In the genomic region with DNA sequence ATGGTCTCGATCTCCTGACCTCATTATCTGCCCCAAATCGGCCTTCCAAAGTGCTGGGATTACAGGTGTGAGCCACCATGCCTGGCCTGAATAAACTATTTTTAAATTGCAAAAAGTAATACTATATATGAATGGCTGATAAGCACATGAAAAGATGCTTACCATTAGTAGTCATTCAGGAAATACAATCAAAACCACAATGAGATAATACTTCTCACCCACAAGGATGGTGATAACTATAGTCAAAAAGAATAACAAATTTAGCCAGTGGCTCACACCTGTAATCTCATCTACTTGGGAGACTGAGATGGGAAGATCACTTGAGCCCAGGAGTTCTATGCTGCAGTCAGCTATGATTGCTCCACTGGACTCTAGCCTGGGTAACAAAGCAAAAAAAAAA, we compare ENCODE assay signal across 17 cellular contexts. TPM values are rescaled to one million over a fixed set of nuclear protein-coding genes. Genes with fewer than 3 reads are reported as not detected.
DNase-seq lines count a peak whose midpoint lies in the region; ATAC-seq and TF ChIP-seq lines count a peak whose summit lies in the region.
"Had no signal": no experiment of that assay in that cellular context is flagged by ENCODE, and none has a peak within 500 bp of the region (broad histone marks: within the 10 kb centered on the region; RNA-seq: fewer than 3 reads in every experiment).

No MANE protein-coding gene starts in this region.

- intact Hi-C loops in activated CD4-positive, alpha-beta memory T cell treated with anti-CD3 and anti-CD28 coated beads for 36 hours (cut with micrococcal nuclease) = loop anchor here (1.0 kb wide), 1 partner anchor 12 kb away; no protein-coding TSS in a partner anchor
- intact Hi-C loops in lower lobe of right lung (cut with DNase I) = no loop called here

- H3K9me3 ChIP-seq in lower lobe of right lung = no peaks in the 10 kb centered on the region
- H3K9me3 ChIP-seq: Caco-2 had no signal

- no peaks in the 10 kb centered on the region for H3K36me3 Mint-ChIP-seq in activated CD4-positive, alpha-beta memory T cell treated with anti-CD3 and anti-CD28 coated beads for 36 hours
- peaks cover 7% of the 10 kb centered on the region for H3K36me3 Mint-ChIP-seq in effector memory CD8-positive, alpha-beta T cell (ENCODE audit: insufficient read depth)

- POLR2A ChIA-PET in activated CD4-positive, alpha-beta memory T cell treated with anti-CD3 and anti-CD28 coated beads for 36 hours (lab: Charles Lee) = interaction anchor here (1.1 kb wide), 1 partner anchor 47 kb away, joined by 4 read pairs; no protein-coding TSS in a partner anchor

- H3K4me1 ChIP-seq in lower lobe of right lung = peaks cover 21% of the 10 kb centered on the region

- H3K4me1 Mint-ChIP-seq in stimulated activated naive CD8-positive, alpha-beta T cell treated with anti-CD3 and anti-CD28 coated beads, Interleukin-15, amount 100 ng/mL, for 72 hours = peaks cover 37% of the 10 kb centered on the region
- peaks cover 39% of the 10 kb centered on the region for H3K4me1 Mint-ChIP-seq in activated CD4-positive, alpha-beta memory T cell treated with anti-CD3 and anti-CD28 coated beads for 36 hours (ENCODE audit: low read depth)
- peaks cover 35 to 41% of the 10 kb centered on the region in 2 donors for H3K4me1 Mint-ChIP-seq in effector memory CD8-positive, alpha-beta T cell (ENCODE audit: low read depth in 2 of 2)

- no peaks in the 10 kb centered on the region for H3K9me3 Mint-ChIP-seq in stimulated activated naive CD8-positive, alpha-beta T cell treated with anti-CD3 and anti-CD28 coated beads, Interleukin-15, amount 100 ng/mL, for 72 hours
- no peaks in the 10 kb centered on the region for H3K9me3 Mint-ChIP-seq in activated CD4-positive, alpha-beta memory T cell treated with anti-CD3 and anti-CD28 coated beads for 36 hours
- no peaks in the 10 kb centered on the region for H3K9me3 Mint-ChIP-seq in effector memory CD8-positive, alpha-beta T cell

- H3K36me3 ChIP-seq in lower lobe of right lung = peaks cover 18% of the 10 kb centered on the region

- CTCF ChIA-PET in activated CD4-positive, alpha-beta memory T cell treated with anti-CD3 and anti-CD28 coated beads for 36 hours (lab: Charles Lee) = interaction anchor here (0.7 kb wide), 1 partner anchor 14 kb away, joined by 4 read pairs; no protein-coding TSS in a partner anchor

- H3K27ac Mint-ChIP-seq in stimulated activated naive CD8-positive, alpha-beta T cell treated with anti-CD3 and anti-CD28 coated beads, Interleukin-15, amount 100 ng/mL, for 72 hours = no peak overlapping the region
- peak overlapping the region; percentile 74 for H3K27ac Mint-ChIP-seq in activated CD4-positive, alpha-beta memory T cell treated with anti-CD3 and anti-CD28 coated beads for 36 hours
- peak overlapping the region; percentile 72 to 89 for H3K27ac Mint-ChIP-seq in effector memory CD8-positive, alpha-beta T cell

- TF ChIP-seq CTCF in lower lobe of right lung (IDR thresholded peaks at IDR 0.05) = no peak

- H3K4me3 ChIP-seq in lower lobe of right lung = no peak overlapping the region

- H3K27ac ChIP-seq in lower lobe of right lung = no peak overlapping the region

- H3K27me3 ChIP-seq in lower lobe of right lung (ENCODE audit: low read depth) = no peaks in the 10 kb centered on the region

- H3K27me3 Mint-ChIP-seq in stimulated activated naive CD8-positive, alpha-beta T cell treated with anti-CD3 and anti-CD28 coated beads, Interleukin-15, amount 100 ng/mL, for 72 hours = no peaks in the 10 kb centered on the region
- H3K27me3 Mint-ChIP-seq in activated CD4-positive, alpha-beta memory T cell treated with anti-CD3 and anti-CD28 coated beads for 36 hours = no peaks in the 10 kb centered on the region
- H3K27me3 Mint-ChIP-seq in effector memory CD8-positive, alpha-beta T cell = no peaks in the 10 kb centered on the region

- DNase-seq in stimulated activated naive CD8-positive, alpha-beta T cell treated with anti-CD3 and anti-CD28 coated beads, Interleukin-15, amount 100 ng/mL, for 72 hours = no peak
- no peak for DNase-seq in stimulated activated naive CD8-positive, alpha-beta T cell treated with anti-CD3 and anti-CD28 coated beads, Interleukin-15, Interleukin-2, amounts not matched to agents 100 U/mL and 50 U/mL, for 24 hours
- no peak for DNase-seq in activated CD4-positive, alpha-beta memory T cell treated with anti-CD3 and anti-CD28 coated beads for 36 hours
- no peak for DNase-seq in effector memory CD8-positive, alpha-beta T cell
- DNase-seq in EL = no peak
- DNase-seq in lower lobe of right lung = no peak
- DNase-seq: Caco-2, DMS53, HCEC 1CT, Karpas-422, MM.1S, NCI-H1105, NCI-H1694 treated with DMSO at 0.1 percent for 48 hours, NCI-H446, NCI-H748 treated with DMSO at 0.1 percent for 48 hours had no signal

- H3K4me3 Mint-ChIP-seq in stimulated activated naive CD8-positive, alpha-beta T cell treated with anti-CD3 and anti-CD28 coated beads, Interleukin-15, amount 100 ng/mL, for 72 hours = no peak overlapping the region
- no peak overlapping the region for H3K4me3 Mint-ChIP-seq in activated CD4-positive, alpha-beta memory T cell treated with anti-CD3 and anti-CD28 coated beads for 36 hours
- peak overlapping the region; percentile 74 to 78 for H3K4me3 Mint-ChIP-seq in effector memory CD8-positive, alpha-beta T cell

- ATAC-seq in stimulated activated naive CD8-positive, alpha-beta T cell treated with anti-CD3 and anti-CD28 coated beads, Interleukin-15, amount 100 ng/mL, for 72 hours = peak; percentile 68
- no peak for ATAC-seq in stimulated activated naive CD8-positive, alpha-beta T cell treated with anti-CD3 and anti-CD28 coated beads, Interleukin-15, Interleukin-2, amounts not matched to agents 100 U/mL and 50 U/mL, for 24 hours
- ATAC-seq in effector memory CD8-positive, alpha-beta T cell (replicated peaks) = peak; percentile 78
- no peak for ATAC-seq in HG03045 (IDR thresholded peaks at IDR 0.05; ENCODE audit: unreplicated experiment)
- ATAC-seq in lower lobe of right lung = no peak
- ATAC-seq: Right ventricle myocardium inferior had no signal

RNA-seq across cellular contexts. Expression of gene TACO1, which starts 2.4 kb away (rescaled TPM):
- total RNA-seq in activated CD4-positive, alpha-beta memory T cell treated with anti-CD3 and anti-CD28 coated beads for 36 hours = 10 to 100 TPM; 28.2 to 30.4 TPM
- 13.6 TPM for total RNA-seq in lower lobe of right lung

RNA-seq across cellular contexts. Expression of gene MAP3K3, which starts 23.9 kb away (rescaled TPM):
- total RNA-seq in activated CD4-positive, alpha-beta memory T cell treated with anti-CD3 and anti-CD28 coated beads for 36 hours = 10 to 100 TPM; 32.8 to 34.0 TPM
- 58.5 TPM for total RNA-seq in lower lobe of right lung

RNA-seq across cellular contexts. Expression of gene DCAF7, which starts 48.0 kb away (rescaled TPM):
- 100 to 1,000 TPM; 118 to 119 TPM for total RNA-seq in activated CD4-positive, alpha-beta memory T cell treated with anti-CD3 and anti-CD28 coated beads for 36 hours
- 93.8 TPM for total RNA-seq in lower lobe of right lung

Comparison
In these comparisons a context has a peak if more than half of its experiments do, and no peak if none do; other contexts are left out.
1. ATAC-seq: peak in stimulated activated naive CD8-positive, alpha-beta T cell treated with anti-CD3 and anti-CD28 coated beads, Interleukin-15, amount 100 ng/mL, for 72 hours (single experiment) and effector memory CD8-positive, alpha-beta T cell (single experiment); none in stimulated activated naive CD8-positive, alpha-beta T cell treated with anti-CD3 and anti-CD28 coated beads, Interleukin-15, Interleukin-2, amounts not matched to agents 100 U/mL and 50 U/mL, for 24 hours (single experiment), HG03045 (single experiment) and lower lobe of right lung (0 of 2).
2. H3K27ac Mint-ChIP-seq: peak in activated CD4-positive, alpha-beta memory T cell treated with anti-CD3 and anti-CD28 coated beads for 36 hours (single experiment) and effector memory CD8-positive, alpha-beta T cell (2 of 2); none in stimulated activated naive CD8-positive, alpha-beta T cell treated with anti-CD3 and anti-CD28 coated beads, Interleukin-15, amount 100 ng/mL, for 72 hours (0 of 2).
3. H3K4me3 Mint-ChIP-seq: peak in effector memory CD8-positive, alpha-beta T cell (2 of 2); none in stimulated activated naive CD8-positive, alpha-beta T cell treated with anti-CD3 and anti-CD28 coated beads, Interleukin-15, amount 100 ng/mL, for 72 hours (0 of 2) and activated CD4-positive, alpha-beta memory T cell treated with anti-CD3 and anti-CD28 coated beads for 36 hours (single experiment).